Comparison of ENCODE assay signal across 15 cellular contexts in the genomic region with DNA sequence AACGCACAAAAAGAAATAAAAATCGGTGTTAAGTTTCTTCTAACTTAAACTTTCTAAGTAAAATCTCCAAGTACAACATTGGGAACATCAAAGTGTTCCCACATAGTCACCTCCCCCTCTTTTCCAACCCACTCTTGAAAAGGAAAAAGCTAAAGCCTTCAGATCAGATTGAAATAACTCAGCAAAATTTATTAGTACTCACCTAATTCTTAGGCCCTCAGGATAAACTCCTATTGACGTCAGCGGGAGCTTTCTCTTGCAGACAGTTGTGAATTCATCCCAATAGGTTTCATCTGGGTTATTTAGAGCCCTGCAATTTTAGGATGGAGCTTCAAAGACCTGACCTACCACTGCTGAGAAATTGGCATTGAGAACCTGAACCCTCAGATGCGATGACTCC.
DNase-seq lines count a peak whose midpoint lies in the region; TF ChIP-seq lines count a peak whose summit lies in the region.
"Had no signal": no experiment of that assay in that cellular context is flagged by ENCODE, and none has a peak within 500 bp of the region (broad histone marks: within the 10 kb centered on the region; RNA-seq: fewer than 3 reads in every experiment).

No MANE protein-coding gene starts in this region.

- no peaks in the 10 kb centered on the region for H3K27me3 Mint-ChIP-seq in nephron (ENCODE audit: low read depth)
- no peaks in the 10 kb centered on the region for H3K27me3 Mint-ChIP-seq in CD4-positive, alpha-beta memory T cell
- H3K27me3 Mint-ChIP-seq: B cell; CD4-positive, alpha-beta T cell had no signal

- no peak overlapping the region for H3K4me3 ChIP-seq in ACC112 (ENCODE audit: low read depth, low read length)
- H3K4me3 ChIP-seq in CD4-positive, alpha-beta memory T cell (ENCODE audit: low read length in 2 of 2), result no peak overlapping the region

- no peaks in the 10 kb centered on the region for H3K79me2 ChIP-seq in ACC112 (ENCODE audit: control insufficient read depth, insufficient read depth, low read length, unreplicated experiment)

- peak; percentile 2 for DNase-seq in RPMI7951 (ENCODE audit: low read depth)
- DNase-seq in head of caudate nucleus, result peak in 23 of 42 donors; percentile 4 to 74 (median 25)
- no peak for DNase-seq in A172 (ENCODE audit: low spot score)
- no peak for DNase-seq in CD4-positive, alpha-beta memory T cell
- DNase-seq in mesenteric fat pad (ENCODE audit: low spot score), result no peak
- DNase-seq: 8988T; C1 segment of cervical spinal cord; CD4-positive, alpha-beta T cell; DND-41; GDM1; HCEC 1CT; HFFc6 had no signal

- no peaks in the 10 kb centered on the region for H3K36me3 ChIP-seq in ACC112 (ENCODE audit: insufficient read depth, low read length)
- no peaks in the 10 kb centered on the region for H3K36me3 ChIP-seq in CD4-positive, alpha-beta memory T cell (ENCODE audit: insufficient read depth, low read length)

- no peaks in the 10 kb centered on the region for H3K36me3 Mint-ChIP-seq in nephron (ENCODE audit: low read depth)
- no peaks in the 10 kb centered on the region for H3K36me3 Mint-ChIP-seq in CD4-positive, alpha-beta memory T cell

- H3K9me3 Mint-ChIP-seq in nephron, result no peaks in the 10 kb centered on the region
- peaks cover 0 to 4% (median 3%) of the 10 kb centered on the region in 8 donors for H3K9me3 Mint-ChIP-seq in CD4-positive, alpha-beta memory T cell

- peaks cover 3% of the 10 kb centered on the region for H3K4me1 ChIP-seq in ACC112 (ENCODE audit: control insufficient read depth, insufficient read depth, low read length, unreplicated experiment)
- no peaks in the 10 kb centered on the region for H3K4me1 ChIP-seq in CD4-positive, alpha-beta memory T cell (ENCODE audit: insufficient read depth, low read length)

- peak overlapping the region; percentile 1 to 52 (median 30) for H3K27ac Mint-ChIP-seq in nephron
- H3K27ac Mint-ChIP-seq in CD4-positive, alpha-beta memory T cell, result no peak overlapping the region
- H3K27ac Mint-ChIP-seq: B cell; CD4-positive, alpha-beta T cell; HFFc6 had no signal

- H2AFZ ChIP-seq in ACC112 (ENCODE audit: low read length, unreplicated experiment), result peak overlapping the region; percentile 2

- peaks cover 24% of the 10 kb centered on the region for H3K4me1 Mint-ChIP-seq in nephron
- H3K4me1 Mint-ChIP-seq in CD4-positive, alpha-beta memory T cell, result no peaks in the 10 kb centered on the region
- H3K4me1 Mint-ChIP-seq: B cell had no signal

- H3K27ac ChIP-seq in ACC112 (ENCODE audit: low read depth, low read length), result no peak overlapping the region
- H3K27ac ChIP-seq in CD4-positive, alpha-beta memory T cell (ENCODE audit: low read depth, low read length), result no peak overlapping the region

- no peaks in the 10 kb centered on the region for H3K9me3 ChIP-seq in CD4-positive, alpha-beta memory T cell (ENCODE audit: control insufficient read depth in 1 of 2, low read length in 2 of 2)

- intact Hi-C loops in head of caudate nucleus (cut with DNase I), result no loop called here
- intact Hi-C loops in CD4-positive, alpha-beta memory T cell (cut with micrococcal nuclease), result no loop called here

- TF ChIP-seq CTCF in nephron (IDR thresholded peaks at IDR 0.05; ENCODE audit: unreplicated experiment in 3 of 3), result no peak

- POLR2A ChIA-PET in CD4-positive, alpha-beta memory T cell (lab: Charles Lee; ENCODE audit: partially characterized antibody), result no interaction called here

- H3K4me3 Mint-ChIP-seq in nephron, result peak overlapping the region in 1 of 3 experiments; percentile 0
- H3K4me3 Mint-ChIP-seq in CD4-positive, alpha-beta memory T cell, result no peak overlapping the region
- H3K4me3 Mint-ChIP-seq: B cell; CD4-positive, alpha-beta T cell; HFFc6 had no signal

- CTCF ChIA-PET in CD4-positive, alpha-beta memory T cell (lab: Charles Lee; ENCODE audit: partially characterized antibody), result no interaction called here

- H3K27me3 ChIP-seq in ACC112 (ENCODE audit: insufficient read depth, low read length), result no peaks in the 10 kb centered on the region
- no peaks in the 10 kb centered on the region for H3K27me3 ChIP-seq in CD4-positive, alpha-beta memory T cell (ENCODE audit: insufficient read depth, low read length)

Comparison
In these comparisons a context has a peak if more than half of its experiments do, and no peak if none do; other contexts are left out.
1. DNase-seq: peak in RPMI7951 (single experiment) and head of caudate nucleus (23 of 42); none in A172 (single experiment), CD4-positive, alpha-beta memory T cell (0 of 5) and mesenteric fat pad (single experiment).
2. H3K27ac Mint-ChIP-seq: peak in nephron (3 of 3); none in CD4-positive, alpha-beta memory T cell (0 of 7).